Comparison of ENCODE assay signal across 8 cellular contexts in genomic region chr14:102594514-102595175, GRCh38. TPM values are rescaled to one million over a fixed set of nuclear protein-coding genes. Genes with fewer than 3 reads are reported as not detected.
DNase-seq lines count a peak whose midpoint lies in the region; ATAC-seq and TF ChIP-seq lines count a peak whose summit lies in the region.

No MANE protein-coding gene starts in this region.

- no peak overlapping the region for H3K4me3 ChIP-seq in WERI-Rb-1 (ENCODE audit: low read depth, low read length)
- peak overlapping the region; percentile 76 for H3K4me3 ChIP-seq in kidney epithelial cell (ENCODE audit: low read depth, low read length)

- H3K36me3 Mint-ChIP-seq in chondrocyte (ENCODE audit: low read depth), result no peaks in the 10 kb centered on the region

- DNase-seq in D341Med (ENCODE audit: low spot score) (peak; percentile 67), NCI-H2227 treated with DMSO at 0.1 percent for 48 hours (lab: John Stamatoyannopoulos, UW) (peak; percentile 27), WERI-Rb-1 (peak; percentile 74), chondrocyte (ENCODE audit: low spot score) (no peak), kidney epithelial cell (ENCODE audit: low read depth) (no peak)
- peak; percentile 69 for DNase-seq in stimulated activated CD4-positive, alpha-beta T cell treated with anti-CD3 and anti-CD28 coated beads, Interleukin-4, amount 100 ng/mL, for 24 hours

- H3K27ac Mint-ChIP-seq in chondrocyte (ENCODE audit: unreplicated experiment), result peak overlapping the region; percentile 53

- TF ChIP-seq CTCF in WERI-Rb-1 (IDR thresholded peaks at IDR 0.05; ENCODE audit: low read depth, low read length), result peak; percentile 73
- peak; percentile 85 for TF ChIP-seq CTCF in chondrocyte (IDR thresholded peaks at IDR 0.05)
- peak; percentile 84 for TF ChIP-seq CTCF in kidney epithelial cell (IDR thresholded peaks at IDR 0.05; ENCODE audit: insufficient read depth, low read length, poor library complexity, severe bottlenecking)

- H3K4me1 Mint-ChIP-seq in chondrocyte (ENCODE audit: low read depth), result peaks cover 37% of the 10 kb centered on the region

- no peaks in the 10 kb centered on the region for H3K27me3 Mint-ChIP-seq in chondrocyte (ENCODE audit: low read depth)

- no peaks in the 10 kb centered on the region for H3K27me3 ChIP-seq in WERI-Rb-1 (ENCODE audit: insufficient read depth, low read depth, severe bottlenecking)
- H3K27me3 ChIP-seq in kidney epithelial cell (ENCODE audit: control insufficient read depth, insufficient read depth, low read length), result no peaks in the 10 kb centered on the region

- no peaks in the 10 kb centered on the region for H3K9me3 Mint-ChIP-seq in chondrocyte (ENCODE audit: low read depth)

- ATAC-seq in HG02610 (IDR thresholded peaks at IDR 0.05; ENCODE audit: unreplicated experiment), result peak; percentile 29
- no peak for ATAC-seq in GM18873 (IDR thresholded peaks at IDR 0.05; ENCODE audit: low FRiP score, unreplicated experiment)

- H3K9me3 ChIP-seq in WERI-Rb-1 (ENCODE audit: severe bottlenecking), result no peaks in the 10 kb centered on the region

- H3K4me3 Mint-ChIP-seq in chondrocyte (ENCODE audit: unreplicated experiment), result peak overlapping the region; percentile 92

- peaks cover 11% of the 10 kb centered on the region for H3K36me3 ChIP-seq in WERI-Rb-1
- H3K36me3 ChIP-seq in kidney epithelial cell (ENCODE audit: control insufficient read depth, insufficient read depth, low read length), result no peaks in the 10 kb centered on the region

- no peak overlapping the region for H3K27ac ChIP-seq in WERI-Rb-1

RNA-seq across cellular contexts. Expression of gene RCOR1, which starts 2.2 kb away (rescaled TPM):
- total RNA-seq in chondrocyte, result 19.6 to 25.2 TPM (median 23.7 TPM) in 3 replicates
- total RNA-seq in kidney epithelial cell, result 13.1 and 13.4 TPM in 2 replicates

Comparison
In these comparisons a context has a peak if more than half of its experiments do, and no peak if none do; other contexts are left out.
1. DNase-seq: peak in D341Med (single experiment), NCI-H2227 treated with DMSO at 0.1 percent for 48 hours (single experiment), WERI-Rb-1 (single experiment) and stimulated activated CD4-positive, alpha-beta T cell treated with anti-CD3 and anti-CD28 coated beads, Interleukin-4, amount 100 ng/mL, for 24 hours (single experiment); none in chondrocyte (single experiment) and kidney epithelial cell (single experiment).
2. Peak in every context shown above with its lines, with median percentiles within 50 percentile points of each other: CTCF ChIP-seq.